In genomic region chr5:155049569-155050383, GRCh38 we compare ENCODE assay signal across 13 cellular contexts. TPM values are rescaled to one million over a fixed set of nuclear protein-coding genes. Genes with fewer than 3 reads are reported as not detected.
DNase-seq lines count a peak whose midpoint lies in the region; ATAC-seq and TF ChIP-seq lines count a peak whose summit lies in the region.
"Had no signal": no experiment of that assay in that cellular context is flagged by ENCODE, and none has a peak within 500 bp of the region (broad histone marks: within the 10 kb centered on the region; RNA-seq: fewer than 3 reads in every experiment).

No MANE protein-coding gene starts in this region.

- no peaks in the 10 kb centered on the region for H3K36me3 ChIP-seq in Loucy (ENCODE audit: insufficient read depth, low read length)
- H3K36me3 ChIP-seq: gastrocnemius medialis had no signal

- no peaks in the 10 kb centered on the region for H3K9me2 ChIP-seq in Loucy (replicated peaks; ENCODE audit: low read depth, low read length)

- H2AFZ ChIP-seq in Loucy (ENCODE audit: low read length), result no peak overlapping the region; the same call in 1 of the 2 replicates

- H3K27me3 ChIP-seq in Loucy (ENCODE audit: insufficient read depth, low read length, poor library complexity, severe bottlenecking), result no peaks in the 10 kb centered on the region
- H3K27me3 ChIP-seq: gastrocnemius medialis had no signal

- no peaks in the 10 kb centered on the region for H3K79me2 ChIP-seq in Loucy (ENCODE audit: insufficient read depth, low read length)

- no peaks in the 10 kb centered on the region for H3F3A ChIP-seq in Loucy (ENCODE audit: low read depth)

- no peak overlapping the region for H3K4me3 ChIP-seq in Loucy (ENCODE audit: low read length, poor library complexity, severe bottlenecking)
- no peak overlapping the region for H3K4me3 ChIP-seq in retinal pigment epithelial cell (ENCODE audit: low read length)
- H3K4me3 ChIP-seq: gastrocnemius medialis had no signal

- H3K4me2 ChIP-seq in Loucy (ENCODE audit: low read depth, low read length, poor library complexity, severe bottlenecking), result no peak overlapping the region

- no peaks in the 10 kb centered on the region for H3K4me1 ChIP-seq in Loucy (ENCODE audit: insufficient read depth, low read length, poor library complexity, severe bottlenecking)
- H3K4me1 ChIP-seq: gastrocnemius medialis had no signal

- peak; percentile 42 for DNase-seq in NCI-H82 (lab: John Stamatoyannopoulos, UW)
- DNase-seq in NCI-H82 treated with DMSO at 0.1 percent for 48 hours (lab: John Stamatoyannopoulos, UW; ENCODE audit: unreplicated experiment), result no peak
- DNase-seq in dermis microvascular lymphatic vessel endothelial cell (ENCODE audit: low read depth in 2 of 2), result peak; percentile 1 to 31
- DNase-seq in retinal pigment epithelial cell (ENCODE audit: low read depth), result no peak
- DNase-seq in globus pallidus (ENCODE audit: low spot score), result no peak
- no peak for DNase-seq in pons (ENCODE audit: low spot score)
- DNase-seq: activated naive CD4-positive, alpha-beta T cell treated with anti-CD3 and anti-CD28 coated beads, Interleukin-2, amount 10 ng/mL, durations not matched to agents 7 days and 5 days; AML-193; gastrocnemius medialis; NCI-H2081 treated with DMSO at 0.1 percent for 48 hours; nucleus accumbens had no signal

- no peaks in the 10 kb centered on the region for H3K9me3 ChIP-seq in Loucy (ENCODE audit: insufficient read depth, low read depth, low read length)
- H3K9me3 ChIP-seq: gastrocnemius medialis had no signal

- TF ChIP-seq CTCF in Loucy (conservative IDR thresholded peaks at IDR 0.05; ENCODE audit: low read length) (peak; percentile 44), retinal pigment epithelial cell (conservative IDR thresholded peaks at IDR 0.05; ENCODE audit: low read depth, low read length) (peak; percentile 42)

- H3K9ac ChIP-seq in Loucy (ENCODE audit: low read depth, low read length, poor library complexity, severe bottlenecking), result no peak overlapping the region

- H4K20me1 ChIP-seq in Loucy (ENCODE audit: insufficient read depth, low read length, poor library complexity, severe bottlenecking), result no peaks in the 10 kb centered on the region

- ATAC-seq in HG03135 (IDR thresholded peaks at IDR 0.05; ENCODE audit: unreplicated experiment), result no peak
- ATAC-seq: gastrocnemius medialis had no signal

RNA-seq across cellular contexts. Expression of gene KIF4B, which starts 36.2 kb away (rescaled TPM):
- 0.26 and 0.63 TPM in 2 replicates for total RNA-seq in dermis microvascular lymphatic vessel endothelial cell

Comparison
In these comparisons a context has a peak if more than half of its experiments do, and no peak if none do; other contexts are left out.
1. DNase-seq: peak in NCI-H82 (single experiment) and dermis microvascular lymphatic vessel endothelial cell (2 of 2); none in NCI-H82 treated with DMSO at 0.1 percent for 48 hours (single experiment), retinal pigment epithelial cell (single experiment), globus pallidus (single experiment) and pons (single experiment).